In genomic region chr2:169575264-169575663, GRCh38 we compare ENCODE assay signal across 2 cellular contexts. TPM values are rescaled to one million over a fixed set of nuclear protein-coding genes. Genes with fewer than 3 reads are reported as not detected.
DNase-seq lines count a peak whose midpoint lies in the region.
"Not testable (repeated sequence)": the region's sequence is repeated elsewhere in the genome, so short reads cannot be mapped to it uniquely, and the experiment has no call there.

No MANE protein-coding gene starts in this region.

- DNase-seq in MG63: not testable (repeated sequence)
- DNase-seq in activated CD4-positive, alpha-beta T cell treated with anti-CD3 and anti-CD28 coated beads, Interleukin-2, amount 10 ng/mL, durations not matched to agents 24 days and 14 days: peak; percentile 40

- H3K36me3 ChIP-seq in MG63: not testable (repeated sequence)

- not testable (repeated sequence) for H3K27ac Mint-ChIP-seq in activated CD4-positive, alpha-beta T cell treated with anti-CD3 and anti-CD28 coated beads, Interleukin-2, amount 10 ng/mL, durations not matched to agents 24 days and 14 days

- H3K4me3 ChIP-seq in MG63: peak overlapping the region; percentile 13; the same call in 1 of the 2 replicates

- H3K4me3 Mint-ChIP-seq in activated CD4-positive, alpha-beta T cell treated with anti-CD3 and anti-CD28 coated beads, Interleukin-2, amount 10 ng/mL, durations not matched to agents 24 days and 14 days: not testable (repeated sequence)

- H3K36me3 Mint-ChIP-seq in activated CD4-positive, alpha-beta T cell treated with anti-CD3 and anti-CD28 coated beads, Interleukin-2, amount 10 ng/mL, durations not matched to agents 24 days and 14 days (ENCODE audit: low read depth): not testable (repeated sequence)

- not testable (repeated sequence) for H3K27me3 ChIP-seq in MG63

- H3K9me3 ChIP-seq in MG63: not testable (repeated sequence)

- not testable (repeated sequence) for H3K9me3 Mint-ChIP-seq in activated CD4-positive, alpha-beta T cell treated with anti-CD3 and anti-CD28 coated beads, Interleukin-2, amount 10 ng/mL, durations not matched to agents 24 days and 14 days

- intact Hi-C loops in activated CD4-positive, alpha-beta T cell treated with anti-CD3 and anti-CD28 coated beads, Interleukin-2, amount 10 ng/mL, durations not matched to agents 24 days and 14 days (cut with micrococcal nuclease): not testable (repeated sequence)

- H3K4me1 Mint-ChIP-seq in activated CD4-positive, alpha-beta T cell treated with anti-CD3 and anti-CD28 coated beads, Interleukin-2, amount 10 ng/mL, durations not matched to agents 24 days and 14 days: not testable (repeated sequence)

- peaks cover 12% of the 10 kb centered on the region for H3K27me3 Mint-ChIP-seq in activated CD4-positive, alpha-beta T cell treated with anti-CD3 and anti-CD28 coated beads, Interleukin-2, amount 10 ng/mL, durations not matched to agents 24 days and 14 days

RNA-seq across cellular contexts. Expression of gene FASTKD1, which starts 1.6 kb away (rescaled TPM):
- total RNA-seq in MG63 (2014; rRNA removed; shearing (Covaris generic); ENCODE audit: low replicate concordance): 14.7 and 26.0 TPM in 2 replicates
- 55.2 and 56.5 TPM in 2 replicates for total RNA-seq in activated CD4-positive, alpha-beta T cell treated with anti-CD3 and anti-CD28 coated beads, Interleukin-2, amount 10 ng/mL, durations not matched to agents 24 days and 14 days

RNA-seq across cellular contexts. Expression of gene PPIG, which starts 8.9 kb away (rescaled TPM):
- 18.2 and 23.4 TPM in 2 replicates for total RNA-seq in MG63 (2014; rRNA removed; shearing (Covaris generic); ENCODE audit: low replicate concordance)
- total RNA-seq in activated CD4-positive, alpha-beta T cell treated with anti-CD3 and anti-CD28 coated beads, Interleukin-2, amount 10 ng/mL, durations not matched to agents 24 days and 14 days: 59.9 and 69.3 TPM in 2 replicates
